Comparison of ENCODE assay signal across 8 cellular contexts in the genomic region with DNA sequence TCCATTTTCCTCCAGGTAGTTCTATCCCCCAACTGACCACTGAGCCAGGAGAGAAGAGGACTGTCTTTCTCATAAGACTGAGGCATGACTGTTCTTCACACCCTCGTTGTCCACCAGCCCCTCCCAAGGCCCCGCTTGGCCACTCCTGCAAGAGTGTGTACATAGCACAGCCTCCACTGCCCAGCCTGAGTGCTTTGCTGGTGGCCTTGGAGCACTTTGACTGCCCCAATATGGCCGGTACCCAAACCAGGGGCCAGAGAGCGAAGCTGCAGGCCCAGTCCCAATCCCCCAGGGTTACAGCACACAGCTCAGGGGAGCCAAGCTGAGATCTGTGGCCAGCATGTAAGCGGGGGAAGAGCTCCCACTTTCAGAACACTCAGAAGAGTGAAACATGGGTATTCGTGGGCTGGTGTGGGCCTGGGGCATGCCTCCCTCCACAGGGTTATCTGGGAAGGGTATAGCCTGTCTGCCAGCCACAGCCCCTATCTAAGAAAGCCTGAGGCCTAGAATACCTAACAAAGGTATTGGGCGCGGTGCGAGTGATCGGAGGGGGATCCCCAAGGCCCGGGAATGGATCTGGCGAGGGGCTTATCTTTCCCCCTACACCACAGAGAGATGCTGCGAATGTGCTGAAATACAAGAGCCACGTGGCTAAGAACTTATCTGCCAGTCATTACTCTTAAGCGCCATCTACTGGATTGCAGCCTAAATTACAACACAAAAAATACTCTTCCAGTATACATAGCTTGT.
DNase-seq lines count a peak whose midpoint lies in the region; ATAC-seq, FAIRE-seq and TF ChIP-seq lines count a peak whose summit lies in the region.

No MANE protein-coding gene starts in this region.

- DNase-seq in DMS53 treated with DMSO at 0.1 percent for 48 hours (lab: John Stamatoyannopoulos, UW; ENCODE audit: unreplicated experiment) (peak; percentile 16), GM19240 (ENCODE audit: insufficient read length, low spot score) (peak; percentile 3), RCC 7860 (ENCODE audit: low spot score) (peak; percentile 59), epithelial cell of proximal tubule (ENCODE audit: low read depth) (peak; percentile 10), renal cortical epithelial cell (ENCODE audit: low read depth) (peak; percentile 29), NCI-H446 treated with DMSO at 0.1 percent for 48 hours (lab: John Stamatoyannopoulos, UW) (no peak), HPDE6-E6E7 (ENCODE audit: extremely low spot score) (no peak)

- H3K4me3 ChIP-seq in epithelial cell of proximal tubule (ENCODE audit: low read depth, low read length) = no peak overlapping the region

- no peak for FAIRE-seq in RCC 7860 (lab: Jason Lieb, UNC)

- peak; percentile 93 for ATAC-seq in HG03354 (IDR thresholded peaks at IDR 0.05; ENCODE audit: poor library complexity, severe bottlenecking, unreplicated experiment)

- TF ChIP-seq CTCF in epithelial cell of proximal tubule (conservative IDR thresholded peaks at IDR 0.05; ENCODE audit: low read depth, low read length) = peak; percentile 69

Comparison
In these comparisons a context has a peak if more than half of its experiments do, and no peak if none do; other contexts are left out.
1. DNase-seq: peak in DMS53 treated with DMSO at 0.1 percent for 48 hours (single experiment), GM19240 (single experiment), RCC 7860 (single experiment), epithelial cell of proximal tubule (single experiment) and renal cortical epithelial cell (single experiment); none in NCI-H446 treated with DMSO at 0.1 percent for 48 hours (single experiment) and HPDE6-E6E7 (single experiment).